25 cellular contexts compared by ENCODE assay signal in genomic region chr2:232389327-232389726, GRCh38. TPM values are rescaled to one million over a fixed set of nuclear protein-coding genes. Genes with fewer than 3 reads are reported as not detected.
A peak's percentile ranks its signal among the peaks of the same experiment; 100 is the strongest.
DNase-seq lines count a peak whose midpoint lies in the region; ATAC-seq, FAIRE-seq and TF ChIP-seq lines count a peak whose summit lies in the region.
"Had no signal": no experiment of that assay in that cellular context is flagged by ENCODE, and none has a peak within 500 bp of the region (broad histone marks: within the 10 kb centered on the region; RNA-seq: fewer than 3 reads in every experiment).

No MANE protein-coding gene starts in this region.

- H3K4me2 ChIP-seq in astrocyte (ENCODE audit: low read length), result peak overlapping the region; percentile 67
- H3K4me2 ChIP-seq: BLaER1 had no signal

- no peak for TF ChIP-seq CTCF in astrocyte (IDR thresholded peaks at IDR 0.05; ENCODE audit: insufficient read depth, low read depth, low read length)
- no peak for TF ChIP-seq CTCF in foreskin keratinocyte (conservative IDR thresholded peaks at IDR 0.05)

- FAIRE-seq in astrocyte (lab: Jason Lieb, UNC) (peak; percentile 54), urothelium cell line (lab: Jason Lieb, UNC) (no peak)
- FAIRE-seq: GM18507 had no signal

- peak overlapping the region; percentile 14 for H3K27ac Mint-ChIP-seq in activated naive CD4-positive, alpha-beta T cell treated with anti-CD3 and anti-CD28 coated beads, Interleukin-2, amount 50 U/mL, for 24 hours
- H3K27ac Mint-ChIP-seq in activated naive CD4-positive, alpha-beta T cell treated with anti-CD3 and anti-CD28 coated beads for 36 hours, result no peak overlapping the region
- peak overlapping the region; percentile 94 for H3K27ac Mint-ChIP-seq in astrocyte (ENCODE audit: unreplicated experiment)
- H3K27ac Mint-ChIP-seq in effector memory CD8-positive, alpha-beta T cell, result no peak overlapping the region
- H3K27ac Mint-ChIP-seq: activated CD4-positive, alpha-beta memory T cell treated with anti-CD3 and anti-CD28 coated beads, Interleukin-2, amount 10 ng/mL, durations not matched to agents 7 days and 5 days; naive thymus-derived CD8-positive, alpha-beta T cell; T-helper 1 cell treated with Interleukin-12 subunit alpha and Interleukin-12 subunit beta and Interleukin-4 antibody, amounts not matched to agents 30 μg/mL and 1 μg/mL, for 36 hours had no signal

- no peak overlapping the region for H3K4me3 ChIP-seq in astrocyte (ENCODE audit: insufficient read depth, low read depth, low read length)
- H3K4me3 ChIP-seq: BLaER1, esophagus muscularis mucosa, psoas muscle, thoracic aorta had no signal

- H3K27me3 ChIP-seq in astrocyte (ENCODE audit: insufficient read depth, low read length) (peaks cover 34% of the 10 kb centered on the region), foreskin keratinocyte (peaks cover 78% of the 10 kb centered on the region)

- H3K27ac ChIP-seq in astrocyte (ENCODE audit: low read depth, low read length) (peak overlapping the region; percentile 6), foreskin keratinocyte (no peak overlapping the region)
- H3K27ac ChIP-seq: 22Rv1, BLaER1, esophagus muscularis mucosa, psoas muscle, thoracic aorta had no signal

- H3K79me2 ChIP-seq in astrocyte (ENCODE audit: insufficient read depth, low read length), result no peaks in the 10 kb centered on the region

- H4K20me1 ChIP-seq in astrocyte (ENCODE audit: insufficient read depth, low read length), result no peaks in the 10 kb centered on the region
- H4K20me1 ChIP-seq: BLaER1 had no signal

- CTCF ChIA-PET in activated naive CD4-positive, alpha-beta T cell treated with anti-CD3 and anti-CD28 coated beads for 36 hours (lab: Charles Lee), result no interaction called here

- no peaks in the 10 kb centered on the region for H3K9me3 Mint-ChIP-seq in activated naive CD4-positive, alpha-beta T cell treated with anti-CD3 and anti-CD28 coated beads, Interleukin-2, amount 50 U/mL, for 24 hours
- no peaks in the 10 kb centered on the region for H3K9me3 Mint-ChIP-seq in activated naive CD4-positive, alpha-beta T cell treated with anti-CD3 and anti-CD28 coated beads for 36 hours
- H3K9me3 Mint-ChIP-seq in astrocyte (ENCODE audit: unreplicated experiment), result peaks cover 12% of the 10 kb centered on the region
- no peaks in the 10 kb centered on the region for H3K9me3 Mint-ChIP-seq in effector memory CD8-positive, alpha-beta T cell
- H3K9me3 Mint-ChIP-seq: activated CD4-positive, alpha-beta memory T cell treated with anti-CD3 and anti-CD28 coated beads, Interleukin-2, amount 10 ng/mL, durations not matched to agents 7 days and 5 days; naive thymus-derived CD8-positive, alpha-beta T cell; T-helper 1 cell treated with Interleukin-12 subunit alpha and Interleukin-12 subunit beta and Interleukin-4 antibody, amounts not matched to agents 30 μg/mL and 1 μg/mL, for 36 hours had no signal

- no peaks in the 10 kb centered on the region for H3K36me3 Mint-ChIP-seq in activated naive CD4-positive, alpha-beta T cell treated with anti-CD3 and anti-CD28 coated beads, Interleukin-2, amount 50 U/mL, for 24 hours
- no peaks in the 10 kb centered on the region for H3K36me3 Mint-ChIP-seq in activated naive CD4-positive, alpha-beta T cell treated with anti-CD3 and anti-CD28 coated beads for 36 hours (ENCODE audit: low read depth)
- H3K36me3 Mint-ChIP-seq in astrocyte (ENCODE audit: low read depth, unreplicated experiment), result peaks cover 1% of the 10 kb centered on the region
- no peaks in the 10 kb centered on the region for H3K36me3 Mint-ChIP-seq in effector memory CD8-positive, alpha-beta T cell (ENCODE audit: insufficient read depth)

- H3K4me1 ChIP-seq in astrocyte (ENCODE audit: insufficient read depth, low read length) (peaks cover 39% of the 10 kb centered on the region), foreskin keratinocyte (no peaks in the 10 kb centered on the region)
- H3K4me1 ChIP-seq: psoas muscle had no signal

- DNase-seq in activated naive CD4-positive, alpha-beta T cell treated with anti-CD3 and anti-CD28 coated beads for 36 hours, result no peak
- DNase-seq in astrocyte (ENCODE audit: low read depth) (peak; percentile 44), kidney tubule cell (ENCODE audit: low spot score) (peak; percentile 9), urothelium cell line (ENCODE audit: low spot score) (peak; percentile 51), foreskin keratinocyte (no peak), GDM1 (lab: John Stamatoyannopoulos, UW) (no peak)
- no peak for DNase-seq in effector memory CD8-positive, alpha-beta T cell
- DNase-seq: activated CD4-positive, alpha-beta memory T cell treated with anti-CD3 and anti-CD28 coated beads, Interleukin-2, amount 10 ng/mL, durations not matched to agents 7 days and 5 days; activated naive CD4-positive, alpha-beta T cell treated with anti-CD3 and anti-CD28 coated beads, Interleukin-2, amount 50 U/mL, for 16 hours; activated T-cell treated with anti-CD3 and anti-CD28 coated beads, Interleukin-2, amount 50 U/mL, for 1 hour; naive thymus-derived CD8-positive, alpha-beta T cell; NCI-H1105 treated with DMSO at 0.1 percent for 48 hours; NCI-H69; psoas muscle; SIG-M5 had no signal

- no peak overlapping the region for H2AFZ ChIP-seq in astrocyte (ENCODE audit: low read depth, low read length)

- H3K27me3 Mint-ChIP-seq in activated naive CD4-positive, alpha-beta T cell treated with anti-CD3 and anti-CD28 coated beads, Interleukin-2, amount 50 U/mL, for 24 hours, result peaks cover 32% of the 10 kb centered on the region
- H3K27me3 Mint-ChIP-seq in activated naive CD4-positive, alpha-beta T cell treated with anti-CD3 and anti-CD28 coated beads for 36 hours (ENCODE audit: low read depth), result peaks cover 36% of the 10 kb centered on the region
- H3K27me3 Mint-ChIP-seq in astrocyte (ENCODE audit: low read depth, unreplicated experiment), result peaks cover 23% of the 10 kb centered on the region
- H3K27me3 Mint-ChIP-seq in effector memory CD8-positive, alpha-beta T cell, result peaks cover 46 to 60% of the 10 kb centered on the region in 2 donors

- no peak overlapping the region for H3K4me3 Mint-ChIP-seq in activated naive CD4-positive, alpha-beta T cell treated with anti-CD3 and anti-CD28 coated beads, Interleukin-2, amount 50 U/mL, for 24 hours
- H3K4me3 Mint-ChIP-seq in activated naive CD4-positive, alpha-beta T cell treated with anti-CD3 and anti-CD28 coated beads for 36 hours, result no peak overlapping the region
- peak overlapping the region; percentile 58 for H3K4me3 Mint-ChIP-seq in astrocyte (ENCODE audit: unreplicated experiment)
- H3K4me3 Mint-ChIP-seq in effector memory CD8-positive, alpha-beta T cell, result no peak overlapping the region
- H3K4me3 Mint-ChIP-seq: activated CD4-positive, alpha-beta memory T cell treated with anti-CD3 and anti-CD28 coated beads, Interleukin-2, amount 10 ng/mL, durations not matched to agents 7 days and 5 days; naive thymus-derived CD8-positive, alpha-beta T cell; T-helper 1 cell treated with Interleukin-12 subunit alpha and Interleukin-12 subunit beta and Interleukin-4 antibody, amounts not matched to agents 30 μg/mL and 1 μg/mL, for 36 hours had no signal

- no peaks in the 10 kb centered on the region for H3K9me3 ChIP-seq in astrocyte (ENCODE audit: insufficient read depth, low read depth, low read length)
- H3K9me3 ChIP-seq: esophagus muscularis mucosa, psoas muscle, thoracic aorta had no signal

- ATAC-seq in foreskin keratinocyte, result no peak
- ATAC-seq in effector memory CD8-positive, alpha-beta T cell (replicated peaks), result no peak
- ATAC-seq: HCT116; naive thymus-derived CD8-positive, alpha-beta T cell; psoas muscle had no signal

- intact Hi-C loops in activated naive CD4-positive, alpha-beta T cell treated with anti-CD3 and anti-CD28 coated beads for 36 hours (cut with micrococcal nuclease), result no loop called here

- H3K4me1 Mint-ChIP-seq in activated naive CD4-positive, alpha-beta T cell treated with anti-CD3 and anti-CD28 coated beads, Interleukin-2, amount 50 U/mL, for 24 hours, result no peaks in the 10 kb centered on the region
- H3K4me1 Mint-ChIP-seq in activated naive CD4-positive, alpha-beta T cell treated with anti-CD3 and anti-CD28 coated beads for 36 hours (ENCODE audit: low read depth), result peaks cover 4% of the 10 kb centered on the region
- peaks cover 27% of the 10 kb centered on the region for H3K4me1 Mint-ChIP-seq in astrocyte (ENCODE audit: low read depth, unreplicated experiment)
- peaks cover 4 to 6% of the 10 kb centered on the region in 2 donors for H3K4me1 Mint-ChIP-seq in effector memory CD8-positive, alpha-beta T cell (ENCODE audit: low read depth in 2 of 2)
- H3K4me1 Mint-ChIP-seq: activated CD4-positive, alpha-beta memory T cell treated with anti-CD3 and anti-CD28 coated beads, Interleukin-2, amount 10 ng/mL, durations not matched to agents 7 days and 5 days had no signal

- no peaks in the 10 kb centered on the region for H3K36me3 ChIP-seq in astrocyte (ENCODE audit: insufficient read depth, low read length)
- H3K36me3 ChIP-seq: BLaER1, esophagus muscularis mucosa, thoracic aorta had no signal

- peak overlapping the region; percentile 16 for H3K9ac ChIP-seq in astrocyte (ENCODE audit: low read length)
- H3K9ac ChIP-seq: BLaER1 had no signal

RNA-seq across cellular contexts. Expression of gene ALPP, which starts 10.8 kb away (rescaled TPM):
- not detected for total RNA-seq in activated naive CD4-positive, alpha-beta T cell treated with anti-CD3 and anti-CD28 coated beads for 36 hours
- 0.32 TPM in 1 of 2 replicates, not detected in the other for total RNA-seq in astrocyte
- not detected in 2 replicates for total RNA-seq in foreskin keratinocyte
- polyA plus RNA-seq in foreskin keratinocyte, result not detected in 2 replicates
- total RNA-seq: activated CD4-positive, alpha-beta memory T cell treated with anti-CD3 and anti-CD28 coated beads, Interleukin-2, amount 10 ng/mL, durations not matched to agents 7 days and 5 days; LHCN-M2; lung microvascular endothelial cell; naive thymus-derived CD8-positive, alpha-beta T cell; psoas muscle; thoracic aorta had no signal
- polyA plus RNA-seq: naive thymus-derived CD8-positive, alpha-beta T cell; psoas muscle had no signal

RNA-seq across cellular contexts. Expression of gene ALPG, which starts 17.3 kb away (rescaled TPM):
- total RNA-seq in activated naive CD4-positive, alpha-beta T cell treated with anti-CD3 and anti-CD28 coated beads for 36 hours, result not detected
- total RNA-seq in astrocyte (0.19 and 0.27 TPM in 2 replicates), foreskin keratinocyte (not detected in 2 replicates)
- polyA plus RNA-seq in foreskin keratinocyte, result not detected in 2 replicates
- total RNA-seq: activated CD4-positive, alpha-beta memory T cell treated with anti-CD3 and anti-CD28 coated beads, Interleukin-2, amount 10 ng/mL, durations not matched to agents 7 days and 5 days; esophagus muscularis mucosa; LHCN-M2; lung microvascular endothelial cell; naive thymus-derived CD8-positive, alpha-beta T cell; psoas muscle; thoracic aorta had no signal
- polyA plus RNA-seq: naive thymus-derived CD8-positive, alpha-beta T cell; psoas muscle had no signal

Comparison
In these comparisons a context has a peak if more than half of its experiments do, and no peak if none do; other contexts are left out.
1. H3K27ac Mint-ChIP-seq: peak in activated naive CD4-positive, alpha-beta T cell treated with anti-CD3 and anti-CD28 coated beads, Interleukin-2, amount 50 U/mL, for 24 hours (single experiment) and astrocyte (single experiment); none in activated naive CD4-positive, alpha-beta T cell treated with anti-CD3 and anti-CD28 coated beads for 36 hours (single experiment) and effector memory CD8-positive, alpha-beta T cell (0 of 2).
2. DNase-seq: peak in astrocyte (single experiment), kidney tubule cell (single experiment) and urothelium cell line (single experiment); none in activated naive CD4-positive, alpha-beta T cell treated with anti-CD3 and anti-CD28 coated beads for 36 hours (single experiment), foreskin keratinocyte (0 of 2), GDM1 (single experiment) and effector memory CD8-positive, alpha-beta T cell (0 of 3).